ENCODE assay signal across 10 cellular contexts in the genomic region with DNA sequence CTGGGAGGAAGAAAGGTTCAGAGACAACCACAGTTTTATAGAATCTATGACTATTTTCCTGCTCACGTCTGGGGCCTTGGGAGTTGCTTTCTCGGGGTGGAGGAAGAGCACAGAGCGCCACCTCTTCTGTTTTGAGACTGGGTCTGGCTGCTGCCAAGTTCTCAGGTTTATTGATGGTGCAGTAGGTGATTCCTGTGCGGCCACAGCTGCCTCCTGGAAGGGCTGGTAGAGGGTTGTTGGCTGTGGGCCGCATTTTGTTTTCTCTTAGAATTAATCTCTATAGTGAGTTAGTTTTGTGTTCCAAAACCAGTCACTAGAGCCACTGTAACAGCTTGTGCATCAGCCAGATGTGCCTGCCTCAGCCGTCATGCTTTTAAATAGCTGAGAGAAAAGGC. TPM values are rescaled to one million over a fixed set of nuclear protein-coding genes. Genes with fewer than 3 reads are reported as not detected.
DNase-seq lines count a peak whose midpoint lies in the region; ATAC-seq and TF ChIP-seq lines count a peak whose summit lies in the region.
"Had no signal": no experiment of that assay in that cellular context is flagged by ENCODE, and none has a peak within 500 bp of the region (broad histone marks: within the 10 kb centered on the region; RNA-seq: fewer than 3 reads in every experiment).

No MANE protein-coding gene starts in this region.

- no peak for TF ChIP-seq POLR2A in lower leg skin (IDR thresholded peaks at IDR 0.05)

- no peaks in the 10 kb centered on the region for H3K27me3 ChIP-seq in OCI-LY3 (ENCODE audit: low read depth, low read length)

- H3K36me3 Mint-ChIP-seq in activated CD4-positive, alpha-beta T cell treated with anti-CD3 and anti-CD28 coated beads, Interleukin-2, amount 10 ng/mL, durations not matched to agents 24 days and 14 days (ENCODE audit: low read depth) = peaks cover 23% of the 10 kb centered on the region
- H3K36me3 Mint-ChIP-seq in dendritic cell treated with granulocyte-macrophage colony-stimulating factor and Interleukin-4, amounts not matched to agents 40 ng/mL and 50 ng/mL, for 4 days (ENCODE audit: low read depth) = peaks cover 58% of the 10 kb centered on the region
- H3K36me3 Mint-ChIP-seq in stimulated activated effector memory CD8-positive, alpha-beta T cell treated with anti-CD3 and anti-CD28 coated beads, Interleukin-12 subunit alpha, Interleukin-12 subunit beta, amount 100 ng/mL, for 72 hours = peaks cover 67% of the 10 kb centered on the region

- H3K4me2 ChIP-seq in OCI-LY3 (ENCODE audit: low read length) = peak overlapping the region; percentile 95

- POLR2A ChIA-PET in HEK293T (lab: Yijun Ruan, JAX) = interaction anchor here (1.0 to 3.9 kb wide), 2 partner anchors 13 to 16 kb away, joined by 3 to 41 read pairs; partner anchors contain the start of gene TBC1D22A

- TF ChIP-seq CTCF in OCI-LY3 (IDR thresholded peaks at IDR 0.05; ENCODE audit: low read depth, low read length) (peak; percentile 26; the same call in 1 of the 2 replicates), lower leg skin (IDR thresholded peaks at IDR 0.05) (no peak)

- peaks cover 80% of the 10 kb centered on the region for H3K79me2 ChIP-seq in OCI-LY3 (ENCODE audit: low read length)

- H3K4me3 Mint-ChIP-seq in activated CD4-positive, alpha-beta T cell treated with anti-CD3 and anti-CD28 coated beads, Interleukin-2, amount 10 ng/mL, durations not matched to agents 24 days and 14 days = peak overlapping the region; percentile 74
- H3K4me3 Mint-ChIP-seq in dendritic cell treated with granulocyte-macrophage colony-stimulating factor and Interleukin-4, amounts not matched to agents 40 ng/mL and 50 ng/mL, for 4 days = peak overlapping the region; percentile 48
- H3K4me3 Mint-ChIP-seq in stimulated activated effector memory CD8-positive, alpha-beta T cell treated with anti-CD3 and anti-CD28 coated beads, Interleukin-12 subunit alpha, Interleukin-12 subunit beta, amount 100 ng/mL, for 72 hours = peak overlapping the region; percentile 81

- 43 to 47% methylated on average over 6 of the region's 6 CpGs for WGBS in lower leg skin, 2 donors

- peaks cover 27% of the 10 kb centered on the region for H4K20me1 ChIP-seq in OCI-LY3 (ENCODE audit: insufficient read depth, low read length)

- H3K9ac ChIP-seq in OCI-LY3 (ENCODE audit: low read length) = peak overlapping the region; percentile 83

- H3K4me1 Mint-ChIP-seq in activated CD4-positive, alpha-beta T cell treated with anti-CD3 and anti-CD28 coated beads, Interleukin-2, amount 10 ng/mL, durations not matched to agents 24 days and 14 days = peaks cover 57% of the 10 kb centered on the region
- peaks cover 78% of the 10 kb centered on the region for H3K4me1 Mint-ChIP-seq in dendritic cell treated with granulocyte-macrophage colony-stimulating factor and Interleukin-4, amounts not matched to agents 40 ng/mL and 50 ng/mL, for 4 days (ENCODE audit: low read depth)
- H3K4me1 Mint-ChIP-seq in stimulated activated effector memory CD8-positive, alpha-beta T cell treated with anti-CD3 and anti-CD28 coated beads, Interleukin-12 subunit alpha, Interleukin-12 subunit beta, amount 100 ng/mL, for 72 hours = peaks cover 74% of the 10 kb centered on the region

- no peak overlapping the region for H2AFZ ChIP-seq in OCI-LY3 (ENCODE audit: low read depth, low read length)

- intact Hi-C loops in activated CD4-positive, alpha-beta T cell treated with anti-CD3 and anti-CD28 coated beads, Interleukin-2, amount 10 ng/mL, durations not matched to agents 24 days and 14 days (cut with micrococcal nuclease) = no loop called here
- intact Hi-C loops in dendritic cell treated with granulocyte-macrophage colony-stimulating factor and Interleukin-4, amounts not matched to agents 40 ng/mL and 50 ng/mL, for 4 days (cut with micrococcal nuclease) = no loop called here
- intact Hi-C loops in lower leg skin (cut with DNase I; ENCODE audit: low total_unique reads) = no loop called here

- H3K27ac ChIP-seq in OCI-LY3 (ENCODE audit: low read length) = peak overlapping the region; percentile 98

- no peak for ATAC-seq in stimulated activated effector memory CD8-positive, alpha-beta T cell treated with anti-CD3 and anti-CD28 coated beads, Interleukin-12 subunit alpha, Interleukin-12 subunit beta, amount 100 ng/mL, for 72 hours

- H3K4me3 ChIP-seq in OCI-LY3 (ENCODE audit: low read length) (peak overlapping the region; percentile 74), lower leg skin (ENCODE audit: low read depth, poor library complexity, severe bottlenecking) (no peak overlapping the region)

- no peaks in the 10 kb centered on the region for H3K9me3 ChIP-seq in OCI-LY3 (ENCODE audit: insufficient read depth, low read length)

- DNase-seq in activated CD4-positive, alpha-beta T cell treated with anti-CD3 and anti-CD28 coated beads, Interleukin-2, amount 10 ng/mL, durations not matched to agents 24 days and 14 days = no peak
- DNase-seq in activated CD4-positive, alpha-beta T cell treated with anti-CD3 and anti-CD28 coated beads, Interleukin-2, amount 50 U/mL, for 1 hour = no peak
- no peak for DNase-seq in stimulated activated effector memory CD8-positive, alpha-beta T cell treated with anti-CD3 and anti-CD28 coated beads, Interleukin-12 subunit alpha, Interleukin-12 subunit beta, amount 100 ng/mL, for 72 hours (ENCODE audit: low spot score in 2 of 2)
- DNase-seq in lower leg skin (ENCODE audit: low spot score in 2 of 2) (no peak), CD1c-positive myeloid dendritic cell (ENCODE audit: extremely low spot score) (no peak), HEK293T (ENCODE audit: extremely low spot score) (no peak)
- DNase-seq: NK-92 treated with Interleukin-12 subunit alpha and Interleukin-12 subunit beta, amount 100 ng/mL, for 24 hours; stimulated activated CD4-positive, alpha-beta T cell treated with anti-CD3 and anti-CD28 coated beads, Interleukin-4, amount 100 ng/mL, for 4 hours had no signal

- no peaks in the 10 kb centered on the region for H3K27me3 Mint-ChIP-seq in activated CD4-positive, alpha-beta T cell treated with anti-CD3 and anti-CD28 coated beads, Interleukin-2, amount 10 ng/mL, durations not matched to agents 24 days and 14 days
- H3K27me3 Mint-ChIP-seq in dendritic cell treated with granulocyte-macrophage colony-stimulating factor and Interleukin-4, amounts not matched to agents 40 ng/mL and 50 ng/mL, for 4 days = no peaks in the 10 kb centered on the region

- H3K27ac Mint-ChIP-seq in activated CD4-positive, alpha-beta T cell treated with anti-CD3 and anti-CD28 coated beads, Interleukin-2, amount 10 ng/mL, durations not matched to agents 24 days and 14 days = peak overlapping the region; percentile 86
- peak overlapping the region; percentile 83 for H3K27ac Mint-ChIP-seq in dendritic cell treated with granulocyte-macrophage colony-stimulating factor and Interleukin-4, amounts not matched to agents 40 ng/mL and 50 ng/mL, for 4 days
- H3K27ac Mint-ChIP-seq in stimulated activated effector memory CD8-positive, alpha-beta T cell treated with anti-CD3 and anti-CD28 coated beads, Interleukin-12 subunit alpha, Interleukin-12 subunit beta, amount 100 ng/mL, for 72 hours = peak overlapping the region; percentile 92

- peaks cover 68% of the 10 kb centered on the region for H3K4me1 ChIP-seq in OCI-LY3 (ENCODE audit: low read length)

- no peaks in the 10 kb centered on the region for H3K9me3 Mint-ChIP-seq in activated CD4-positive, alpha-beta T cell treated with anti-CD3 and anti-CD28 coated beads, Interleukin-2, amount 10 ng/mL, durations not matched to agents 24 days and 14 days
- H3K9me3 Mint-ChIP-seq in dendritic cell treated with granulocyte-macrophage colony-stimulating factor and Interleukin-4, amounts not matched to agents 40 ng/mL and 50 ng/mL, for 4 days = no peaks in the 10 kb centered on the region
- H3K9me3 Mint-ChIP-seq in stimulated activated effector memory CD8-positive, alpha-beta T cell treated with anti-CD3 and anti-CD28 coated beads, Interleukin-12 subunit alpha, Interleukin-12 subunit beta, amount 100 ng/mL, for 72 hours = no peaks in the 10 kb centered on the region

- peaks cover 41% of the 10 kb centered on the region for H3K36me3 ChIP-seq in OCI-LY3 (replicated peaks; ENCODE audit: low read depth, low read length)

- CTCF ChIA-PET in HEK293T (lab: Yijun Ruan, JAX) = interaction anchor here (1.5 to 1.8 kb wide), 2 partner anchors 17 to 29 kb away, joined by 6 to 8 read pairs; no protein-coding TSS in a partner anchor

TF ChIP-seq in HEK293T, 16 proteins besides CTCF, POLR2A, EP300 and RAD21:
- TF ChIP-seq FOXK2 (IDR thresholded peaks at IDR 0.05) = no peak
- TF ChIP-seq ZNF384 (IDR thresholded peaks at IDR 0.05) = no peak
- no peak for TF ChIP-seq CTBP1 (IDR thresholded peaks at IDR 0.05; ENCODE audit: borderline replicate concordance)
- no peak for TF ChIP-seq ELF4 (IDR thresholded peaks at IDR 0.05)
- TF ChIP-seq NFRKB (IDR thresholded peaks at IDR 0.05) = no peak
- no peak for TF ChIP-seq L3MBTL2 (conservative IDR thresholded peaks at IDR 0.05)
- no peak for TF ChIP-seq SUZ12 (IDR thresholded peaks at IDR 0.05)
- TF ChIP-seq LEF1 (IDR thresholded peaks at IDR 0.05; ENCODE audit: borderline replicate concordance) = no peak
- TF ChIP-seq TARDBP (IDR thresholded peaks at IDR 0.05) = no peak
- TF ChIP-seq ARNT (IDR thresholded peaks at IDR 0.05) = no peak
- TF ChIP-seq BHLHE40 (IDR thresholded peaks at IDR 0.05; ENCODE audit: borderline replicate concordance) = no peak
- TF ChIP-seq SP1 (IDR thresholded peaks at IDR 0.05) = no peak
- TF ChIP-seq FOXA1 (IDR thresholded peaks at IDR 0.05) = no peak
- TF ChIP-seq, protein P1, sequence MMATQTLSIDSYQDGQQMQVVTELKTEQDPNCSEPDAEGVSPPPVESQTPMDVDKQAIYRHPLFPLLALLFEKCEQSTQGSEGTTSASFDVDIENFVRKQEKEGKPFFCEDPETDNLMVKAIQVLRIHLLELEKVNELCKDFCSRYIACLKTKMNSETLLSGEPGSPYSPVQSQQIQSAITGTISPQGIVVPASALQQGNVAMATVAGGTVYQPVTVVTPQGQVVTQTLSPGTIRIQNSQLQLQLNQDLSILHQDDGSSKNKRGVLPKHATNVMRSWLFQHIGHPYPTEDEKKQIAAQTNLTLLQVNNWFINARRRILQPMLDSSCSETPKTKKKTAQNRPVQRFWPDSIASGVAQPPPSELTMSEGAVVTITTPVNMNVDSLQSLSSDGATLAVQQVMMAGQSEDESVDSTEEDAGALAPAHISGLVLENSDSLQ (IDR thresholded peaks at IDR 0.05) = no peak
- no peak for TF ChIP-seq HDGF (IDR thresholded peaks at IDR 0.05; ENCODE audit: borderline replicate concordance)
- TF ChIP-seq FOXM1 (IDR thresholded peaks at IDR 0.05; ENCODE audit: borderline replicate concordance) = no peak

RNA-seq across cellular contexts. Expression of gene TBC1D22A, which starts 12.9 kb away (rescaled TPM):
- total RNA-seq in activated CD4-positive, alpha-beta T cell treated with anti-CD3 and anti-CD28 coated beads, Interleukin-2, amount 10 ng/mL, durations not matched to agents 24 days and 14 days = 39.2 and 41.0 TPM in 2 replicates
- 10 to 100 TPM; 21.8 to 32.3 (median 31.6) TPM for total RNA-seq in lower leg skin

RNA-seq across cellular contexts. Expression of gene CERK, which starts 37.3 kb away (rescaled TPM):
- total RNA-seq in activated CD4-positive, alpha-beta T cell treated with anti-CD3 and anti-CD28 coated beads, Interleukin-2, amount 10 ng/mL, durations not matched to agents 24 days and 14 days = 62.8 and 63.2 TPM in 2 replicates
- 10 to 100 TPM; 38.9 to 49.6 (median 41.5) TPM for total RNA-seq in lower leg skin
